Comparison of ENCODE assay signal across 1 cellular context in the genomic region with DNA sequence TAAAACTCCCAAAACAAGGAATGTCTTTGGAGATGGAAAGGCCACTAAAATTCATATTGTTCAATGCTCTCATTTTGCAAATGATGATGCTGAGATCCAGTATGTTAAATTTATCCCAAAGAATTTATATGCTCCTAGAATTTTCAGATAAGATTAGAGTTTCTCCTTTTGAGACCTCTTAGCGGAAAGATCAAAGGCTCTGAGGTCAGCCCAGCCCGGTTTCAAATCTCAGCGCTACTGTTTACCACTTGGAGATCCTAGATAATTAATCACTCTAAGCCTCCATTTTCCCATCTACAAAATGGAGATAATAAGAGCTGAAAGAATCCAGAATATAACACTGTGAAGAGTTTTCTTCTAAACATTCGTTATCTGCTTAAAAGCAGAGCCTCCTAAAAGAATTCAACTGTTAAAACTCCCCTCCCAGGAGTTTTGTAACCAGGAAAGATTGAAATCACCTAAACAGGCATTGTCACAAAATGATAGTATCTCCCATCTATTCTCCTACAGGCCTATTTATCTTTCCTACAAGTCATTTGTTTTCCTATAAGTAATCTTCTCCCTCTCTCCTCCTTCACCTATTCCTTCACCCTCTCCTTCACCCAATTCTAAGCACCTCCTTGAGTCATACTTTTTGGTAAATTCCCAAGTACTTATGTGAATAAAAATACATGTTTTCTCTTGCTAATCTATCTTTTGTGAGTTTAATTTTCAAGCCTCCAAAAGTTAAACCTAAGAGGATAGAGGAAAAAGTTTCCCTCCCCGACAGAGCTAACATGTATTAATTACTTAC.
TF ChIP-seq lines count a peak whose summit lies in the region.

No MANE protein-coding gene starts in this region.

TF ChIP-seq in GM23338, 12 proteins besides CTCF, POLR2A, EP300 and RAD21 (continued from another document):
- TF ChIP-seq, protein P1, sequence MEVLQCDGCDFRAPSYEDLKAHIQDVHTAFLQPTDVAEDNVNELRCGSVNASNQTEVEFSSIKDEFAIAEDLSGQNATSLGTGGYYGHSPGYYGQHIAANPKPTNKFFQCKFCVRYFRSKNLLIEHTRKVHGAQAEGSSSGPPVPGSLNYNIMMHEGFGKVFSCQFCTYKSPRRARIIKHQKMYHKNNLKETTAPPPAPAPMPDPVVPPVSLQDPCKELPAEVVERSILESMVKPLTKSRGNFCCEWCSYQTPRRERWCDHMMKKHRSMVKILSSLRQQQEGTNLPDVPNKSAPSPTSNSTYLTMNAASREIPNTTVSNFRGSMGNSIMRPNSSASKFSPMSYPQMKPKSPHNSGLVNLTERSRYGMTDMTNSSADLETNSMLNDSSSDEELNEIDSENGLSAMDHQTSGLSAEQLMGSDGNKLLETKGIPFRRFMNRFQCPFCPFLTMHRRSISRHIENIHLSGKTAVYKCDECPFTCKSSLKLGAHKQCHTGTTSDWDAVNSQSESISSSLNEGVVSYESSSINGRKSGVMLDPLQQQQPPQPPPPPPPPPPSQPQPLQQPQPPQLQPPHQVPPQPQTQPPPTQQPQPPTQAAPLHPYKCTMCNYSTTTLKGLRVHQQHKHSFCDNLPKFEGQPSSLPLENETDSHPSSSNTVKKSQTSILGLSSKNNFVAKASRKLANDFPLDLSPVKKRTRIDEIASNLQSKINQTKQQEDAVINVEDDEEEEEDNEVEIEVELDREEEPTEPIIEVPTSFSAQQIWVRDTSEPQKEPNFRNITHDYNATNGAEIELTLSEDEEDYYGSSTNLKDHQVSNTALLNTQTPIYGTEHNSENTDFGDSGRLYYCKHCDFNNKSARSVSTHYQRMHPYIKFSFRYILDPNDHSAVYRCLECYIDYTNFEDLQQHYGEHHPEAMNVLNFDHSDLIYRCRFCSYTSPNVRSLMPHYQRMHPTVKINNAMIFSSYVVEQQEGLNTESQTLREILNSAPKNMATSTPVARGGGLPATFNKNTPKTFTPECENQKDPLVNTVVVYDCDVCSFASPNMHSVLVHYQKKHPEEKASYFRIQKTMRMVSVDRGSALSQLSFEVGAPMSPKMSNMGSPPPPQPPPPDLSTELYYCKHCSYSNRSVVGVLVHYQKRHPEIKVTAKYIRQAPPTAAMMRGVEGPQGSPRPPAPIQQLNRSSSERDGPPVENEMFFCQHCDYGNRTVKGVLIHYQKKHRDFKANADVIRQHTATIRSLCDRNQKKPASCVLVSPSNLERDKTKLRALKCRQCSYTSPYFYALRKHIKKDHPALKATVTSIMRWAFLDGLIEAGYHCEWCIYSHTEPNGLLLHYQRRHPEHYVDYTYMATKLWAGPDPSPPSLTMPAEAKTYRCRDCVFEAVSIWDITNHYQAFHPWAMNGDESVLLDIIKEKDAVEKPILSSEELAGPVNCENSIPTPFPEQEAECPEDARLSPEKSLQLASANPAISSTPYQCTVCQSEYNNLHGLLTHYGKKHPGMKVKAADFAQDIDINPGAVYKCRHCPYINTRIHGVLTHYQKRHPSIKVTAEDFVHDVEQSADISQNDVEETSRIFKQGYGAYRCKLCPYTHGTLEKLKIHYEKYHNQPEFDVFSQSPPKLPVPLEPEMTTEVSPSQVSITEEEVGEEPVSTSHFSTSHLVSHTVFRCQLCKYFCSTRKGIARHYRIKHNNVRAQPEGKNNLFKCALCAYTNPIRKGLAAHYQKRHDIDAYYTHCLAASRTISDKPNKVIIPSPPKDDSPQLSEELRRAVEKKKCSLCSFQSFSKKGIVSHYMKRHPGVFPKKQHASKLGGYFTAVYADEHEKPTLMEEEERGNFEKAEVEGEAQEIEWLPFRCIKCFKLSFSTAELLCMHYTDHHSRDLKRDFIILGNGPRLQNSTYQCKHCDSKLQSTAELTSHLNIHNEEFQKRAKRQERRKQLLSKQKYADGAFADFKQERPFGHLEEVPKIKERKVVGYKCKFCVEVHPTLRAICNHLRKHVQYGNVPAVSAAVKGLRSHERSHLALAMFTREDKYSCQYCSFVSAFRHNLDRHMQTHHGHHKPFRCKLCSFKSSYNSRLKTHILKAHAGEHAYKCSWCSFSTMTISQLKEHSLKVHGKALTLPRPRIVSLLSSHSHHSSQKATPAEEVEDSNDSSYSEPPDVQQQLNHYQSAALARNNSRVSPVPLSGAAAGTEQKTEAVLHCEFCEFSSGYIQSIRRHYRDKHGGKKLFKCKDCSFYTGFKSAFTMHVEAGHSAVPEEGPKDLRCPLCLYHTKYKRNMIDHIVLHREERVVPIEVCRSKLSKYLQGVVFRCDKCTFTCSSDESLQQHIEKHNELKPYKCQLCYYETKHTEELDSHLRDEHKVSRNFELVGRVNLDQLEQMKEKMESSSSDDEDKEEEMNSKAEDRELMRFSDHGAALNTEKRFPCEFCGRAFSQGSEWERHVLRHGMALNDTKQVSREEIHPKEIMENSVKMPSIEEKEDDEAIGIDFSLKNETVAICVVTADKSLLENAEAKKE (CRISPR knock-in tag; IDR thresholded peaks at IDR 0.05) = no peak
- no peak for TF ChIP-seq EZH2 (IDR thresholded peaks at IDR 0.05; ENCODE audit: low read depth, unreplicated experiment)
- no peak for TF ChIP-seq POLR2AphosphoS5 (IDR thresholded peaks at IDR 0.05; ENCODE audit: low read depth)
- no peak for TF ChIP-seq CREB1 (CRISPR knock-in tag; IDR thresholded peaks at IDR 0.05; ENCODE audit: low read depth)
- TF ChIP-seq EZH2phosphoT487 (IDR thresholded peaks at IDR 0.05; ENCODE audit: unreplicated experiment) = no peak
- TF ChIP-seq, protein P2, sequence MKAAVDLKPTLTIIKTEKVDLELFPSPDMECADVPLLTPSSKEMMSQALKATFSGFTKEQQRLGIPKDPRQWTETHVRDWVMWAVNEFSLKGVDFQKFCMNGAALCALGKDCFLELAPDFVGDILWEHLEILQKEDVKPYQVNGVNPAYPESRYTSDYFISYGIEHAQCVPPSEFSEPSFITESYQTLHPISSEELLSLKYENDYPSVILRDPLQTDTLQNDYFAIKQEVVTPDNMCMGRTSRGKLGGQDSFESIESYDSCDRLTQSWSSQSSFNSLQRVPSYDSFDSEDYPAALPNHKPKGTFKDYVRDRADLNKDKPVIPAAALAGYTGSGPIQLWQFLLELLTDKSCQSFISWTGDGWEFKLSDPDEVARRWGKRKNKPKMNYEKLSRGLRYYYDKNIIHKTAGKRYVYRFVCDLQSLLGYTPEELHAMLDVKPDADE (IDR thresholded peaks at IDR 0.05) = no peak
- no peak for TF ChIP-seq STAT1 (IDR thresholded peaks at IDR 0.05; ENCODE audit: unreplicated experiment)
- TF ChIP-seq ZNF114 (CRISPR knock-in tag; IDR thresholded peaks at IDR 0.05) = no peak
